Comparison of ENCODE assay signal across 12 cellular contexts in genomic region chr3:118495243-118495642, GRCh38.
"Had no signal": no experiment of that assay in that cellular context is flagged by ENCODE, and none has a peak within 500 bp of the region (broad histone marks: within the 10 kb centered on the region; RNA-seq: fewer than 3 reads in every experiment).

No MANE protein-coding gene starts in this region.

- H3K36me3 Mint-ChIP-seq: activated CD8-positive, alpha-beta memory T cell treated with anti-CD3 and anti-CD28 coated beads, Interleukin-2, amount 10 ng/mL, durations not matched to agents 7 days and 5 days; mesothelial cell of epicardium had no signal

- DNase-seq: activated CD4-positive, CD25-positive, alpha-beta regulatory T cell treated with anti-CD3 and anti-CD28 coated beads, Interleukin-2, amount 50 U/mL, for 72 hours; activated CD8-positive, alpha-beta memory T cell treated with anti-CD3 and anti-CD28 coated beads, Interleukin-2, amount 10 ng/mL, durations not matched to agents 7 days and 5 days; activated effector memory CD4-positive, alpha-beta T cell treated with Interleukin-2 at 50 U/mL for 16 hours; activated naive CD4-positive, alpha-beta T cell treated with anti-CD3 and anti-CD28 coated beads, Interleukin-2, amount 50 U/mL, for 16 hours; activated T-cell treated with anti-CD3 and anti-CD28 coated beads, Interleukin-2, amount 50 U/mL, for 24 hours; ovary; spleen; stimulated activated naive CD8-positive, alpha-beta T cell treated with anti-CD3 and anti-CD28 coated beads, Interleukin-15, amount 100 ng/mL, for 72 hours; upper lobe of right lung had no signal

- H3K4me1 Mint-ChIP-seq: activated CD8-positive, alpha-beta memory T cell treated with anti-CD3 and anti-CD28 coated beads, Interleukin-2, amount 10 ng/mL, durations not matched to agents 7 days and 5 days; stimulated activated naive CD8-positive, alpha-beta T cell treated with anti-CD3 and anti-CD28 coated beads, Interleukin-15, amount 100 ng/mL, for 72 hours had no signal

- H3K27ac Mint-ChIP-seq: activated CD8-positive, alpha-beta memory T cell treated with anti-CD3 and anti-CD28 coated beads, Interleukin-2, amount 10 ng/mL, durations not matched to agents 7 days and 5 days; activated T-cell treated with anti-CD3 and anti-CD28 coated beads, Interleukin-2, amount 50 U/mL, for 24 hours; mesothelial cell of epicardium; stimulated activated naive CD8-positive, alpha-beta T cell treated with anti-CD3 and anti-CD28 coated beads, Interleukin-15, amount 100 ng/mL, for 72 hours had no signal

- ATAC-seq: activated CD8-positive, alpha-beta memory T cell treated with anti-CD3 and anti-CD28 coated beads, Interleukin-2, amount 10 ng/mL, durations not matched to agents 7 days and 5 days; sciatic nerve; stimulated activated naive CD8-positive, alpha-beta T cell treated with anti-CD3 and anti-CD28 coated beads, Interleukin-15, amount 100 ng/mL, for 72 hours; upper lobe of right lung had no signal

- H3K4me3 Mint-ChIP-seq: activated CD8-positive, alpha-beta memory T cell treated with anti-CD3 and anti-CD28 coated beads, Interleukin-2, amount 10 ng/mL, durations not matched to agents 7 days and 5 days; activated T-cell treated with anti-CD3 and anti-CD28 coated beads, Interleukin-2, amount 50 U/mL, for 24 hours; mesothelial cell of epicardium; stimulated activated naive CD8-positive, alpha-beta T cell treated with anti-CD3 and anti-CD28 coated beads, Interleukin-15, amount 100 ng/mL, for 72 hours had no signal

- H3K4me3 ChIP-seq: lung, ovary, spleen, upper lobe of right lung had no signal

- H3K27me3 Mint-ChIP-seq: activated CD8-positive, alpha-beta memory T cell treated with anti-CD3 and anti-CD28 coated beads, Interleukin-2, amount 10 ng/mL, durations not matched to agents 7 days and 5 days; activated T-cell treated with anti-CD3 and anti-CD28 coated beads, Interleukin-2, amount 50 U/mL, for 24 hours; stimulated activated naive CD8-positive, alpha-beta T cell treated with anti-CD3 and anti-CD28 coated beads, Interleukin-15, amount 100 ng/mL, for 72 hours had no signal
